Comparison of ENCODE assay signal across 10 cellular contexts in the genomic region with DNA sequence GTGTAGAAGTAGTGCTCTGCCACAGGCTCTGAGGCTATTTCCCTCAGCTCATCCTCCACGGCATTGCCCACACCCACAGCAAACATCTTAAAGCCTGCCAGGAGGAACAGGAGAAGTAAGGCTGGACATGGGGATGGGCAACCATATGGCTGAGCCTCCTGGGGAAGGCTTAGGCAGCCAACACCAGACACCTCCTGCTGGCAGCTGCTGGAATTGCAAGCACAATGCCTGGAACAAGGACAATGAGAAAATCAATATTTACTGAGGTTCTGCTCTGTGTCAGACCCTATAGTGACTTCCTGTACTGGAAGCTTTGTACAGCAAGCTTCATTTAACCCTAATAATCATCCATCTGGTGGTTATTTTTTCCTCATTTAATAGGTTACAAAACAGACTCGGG. TPM values are rescaled to one million over a fixed set of nuclear protein-coding genes. Genes with fewer than 3 reads are reported as not detected.
A peak's percentile ranks its signal among the peaks of the same experiment; 100 is the strongest.
DNase-seq lines count a peak whose midpoint lies in the region; FAIRE-seq and TF ChIP-seq lines count a peak whose summit lies in the region.
"Had no signal": no experiment of that assay in that cellular context is flagged by ENCODE, and none has a peak within 500 bp of the region (broad histone marks: within the 10 kb centered on the region; RNA-seq: fewer than 3 reads in every experiment).

No MANE protein-coding gene starts in this region.

- H3K36me3 ChIP-seq in astrocyte (ENCODE audit: insufficient read depth, low read length) (no peaks in the 10 kb centered on the region), neural cell (ENCODE audit: insufficient read depth, low read length) (no peaks in the 10 kb centered on the region)

- H3K4me3 ChIP-seq in astrocyte (ENCODE audit: insufficient read depth, low read depth, low read length): no peak overlapping the region
- H3K4me3 ChIP-seq in neural cell (ENCODE audit: low read length): no peak overlapping the region

- no peak overlapping the region for H3K14ac ChIP-seq in H9 (ENCODE audit: insufficient read depth, low read length)

- H3T11ph ChIP-seq in H9 (ENCODE audit: low read length): no peak overlapping the region

- H3K4me2 ChIP-seq in H9 (ENCODE audit: insufficient read depth, insufficient read length, low read length) (no peak overlapping the region), astrocyte (ENCODE audit: low read length) (no peak overlapping the region), neural cell (ENCODE audit: low read length) (no peak overlapping the region)

- TF ChIP-seq RAD21 in neural cell (conservative IDR thresholded peaks at IDR 0.05): no peak

- no peak overlapping the region for H3K27ac ChIP-seq in H9 (ENCODE audit: insufficient read length, low read depth, low read length)
- no peak overlapping the region for H3K27ac ChIP-seq in astrocyte (ENCODE audit: low read depth, low read length)
- H3K27ac ChIP-seq in neural cell (ENCODE audit: low read length): no peak overlapping the region

- no peak for FAIRE-seq in astrocyte (lab: Jason Lieb, UNC)

- H2BK20ac ChIP-seq in H9 (ENCODE audit: low read depth, low read length, poor library complexity, severe bottlenecking): no peak overlapping the region

- no peak overlapping the region for H3K23ac ChIP-seq in H9 (ENCODE audit: insufficient read length, low read depth, low read length)

- H3K9me3 ChIP-seq in H9 (ENCODE audit: control insufficient read depth, low read depth, low read length): no peaks in the 10 kb centered on the region
- no peaks in the 10 kb centered on the region for H3K9me3 ChIP-seq in astrocyte (ENCODE audit: insufficient read depth, low read depth, low read length)
- H3K9me3 ChIP-seq in neural cell (ENCODE audit: low read length): no peaks in the 10 kb centered on the region

- H3K4me1 ChIP-seq in H9 (ENCODE audit: insufficient read depth, low read length) (no peaks in the 10 kb centered on the region), astrocyte (ENCODE audit: insufficient read depth, low read length) (peaks cover 6% of the 10 kb centered on the region)

- no peak overlapping the region for H2AK5ac ChIP-seq in H9 (ENCODE audit: insufficient read length, low read length)

- peak; percentile 66 for TF ChIP-seq CTCF in H9 (conservative IDR thresholded peaks at IDR 0.05)
- peak; percentile 37 for TF ChIP-seq CTCF in astrocyte (IDR thresholded peaks at IDR 0.05; ENCODE audit: insufficient read depth, low read depth, low read length)
- TF ChIP-seq CTCF in neural cell (IDR thresholded peaks at IDR 0.05; ENCODE audit: poor library complexity, severe bottlenecking): peak; percentile 42
- no peak for TF ChIP-seq CTCF in GM13976 (IDR thresholded peaks at IDR 0.05; ENCODE audit: borderline replicate concordance, control extremely low read depth, extremely low read depth, insufficient read depth, missing control alignments)

- no peak overlapping the region for H4K5ac ChIP-seq in H9 (ENCODE audit: insufficient read length, low read depth, low read length)

- no peak overlapping the region for H2BK5ac ChIP-seq in H9 (ENCODE audit: insufficient read length, low read length)

- H2AFZ ChIP-seq in H9 (ENCODE audit: low read length) (no peak overlapping the region), astrocyte (ENCODE audit: low read depth, low read length) (no peak overlapping the region), neural cell (ENCODE audit: low read depth, low read length) (no peak overlapping the region)

- H3K23me2 ChIP-seq in H9 (ENCODE audit: insufficient read length, low read depth, low read length, poor library complexity, severe bottlenecking): peaks cover 9% of the 10 kb centered on the region

- H3K27me3 Mint-ChIP-seq in H9 (ENCODE audit: low read depth) (peaks cover 16% of the 10 kb centered on the region), astrocyte (ENCODE audit: low read depth, unreplicated experiment) (peaks cover 10% of the 10 kb centered on the region)

- H3K4me1 Mint-ChIP-seq in H9 (peaks cover 0 to 4% of the 10 kb centered on the region in 2 experiments; a peak in 1 of 4 replicates), astrocyte (ENCODE audit: low read depth, unreplicated experiment) (peaks cover 9% of the 10 kb centered on the region)

- H2BK15ac ChIP-seq in H9 (ENCODE audit: low read depth, low read length): no peak overlapping the region

- no CpG with 5 or more reads among the region's 2 CpGs for WGBS in H9 (ENCODE audit: extremely low coverage, insufficient read length, low lambda C conversion rate)

- H3K56ac ChIP-seq in H9 (ENCODE audit: insufficient read length, low read depth, low read length): no peak overlapping the region

- no peak for TF ChIP-seq EP300 in neural cell (conservative IDR thresholded peaks at IDR 0.05; ENCODE audit: poor library complexity, severe bottlenecking)

- DNase-seq in NCI-H526 (lab: John Stamatoyannopoulos, UW) (peak; percentile 17 to 30), NCI-H526 treated with DMSO at 0.1 percent for 48 hours (lab: John Stamatoyannopoulos, UW) (no peak), H9 (no peak), astrocyte (ENCODE audit: low read depth) (no peak), GM19238 (ENCODE audit: insufficient read length, low spot score) (no peak), GM13976 (ENCODE audit: low spot score) (no peak), A172 (ENCODE audit: low spot score) (no peak)
- DNase-seq: activated CD8-positive, alpha-beta memory T cell treated with anti-CD3 and anti-CD28 coated beads, Interleukin-2, amount 50 U/mL, for 4 hours had no signal

- no peak overlapping the region for H4K8ac ChIP-seq in H9 (replicated peaks; ENCODE audit: insufficient read length, low read depth, low read length)

- no peak overlapping the region for H3K18ac ChIP-seq in H9 (ENCODE audit: insufficient read length, low read depth, low read length)

- H3K79me2 ChIP-seq in H9 (ENCODE audit: insufficient read depth, low read length) (no peaks in the 10 kb centered on the region), astrocyte (ENCODE audit: insufficient read depth, low read length) (no peaks in the 10 kb centered on the region), neural cell (replicated peaks; ENCODE audit: insufficient read depth, low read length) (no peaks in the 10 kb centered on the region)

- H3K36me3 Mint-ChIP-seq in H9 (ENCODE audit: insufficient read depth in 1 of 3, low read depth in 3 of 3): peaks cover 4 to 14% (median 9%) of the 10 kb centered on the region in 3 experiments; a peak in 5 of 7 replicates
- H3K36me3 Mint-ChIP-seq in astrocyte (ENCODE audit: low read depth, unreplicated experiment): peaks cover 3% of the 10 kb centered on the region

- H3K4me3 Mint-ChIP-seq in H9 (no peak overlapping the region), astrocyte (ENCODE audit: unreplicated experiment) (peak overlapping the region; percentile 62)

- H3K79me1 ChIP-seq in H9 (ENCODE audit: insufficient read depth, low read depth, low read length, poor library complexity, severe bottlenecking): no peaks in the 10 kb centered on the region

- H2BK120ac ChIP-seq in H9 (ENCODE audit: low read depth, low read length, poor library complexity, severe bottlenecking): no peak overlapping the region

- H3F3A ChIP-seq in neural cell (ENCODE audit: insufficient read depth, low read length, poor library complexity, severe bottlenecking): no peaks in the 10 kb centered on the region

- H3K9me3 Mint-ChIP-seq in H9 (peaks cover 23 to 25% of the 10 kb centered on the region in 2 experiments), astrocyte (ENCODE audit: unreplicated experiment) (peaks cover 2% of the 10 kb centered on the region)

- H3K9ac ChIP-seq in H9 (ENCODE audit: extremely low read depth, insufficient read length, low read length): no peak overlapping the region
- no peak overlapping the region for H3K9ac ChIP-seq in astrocyte (ENCODE audit: low read length)
- no peak overlapping the region for H3K9ac ChIP-seq in neural cell (ENCODE audit: low read length)

- H2BK12ac ChIP-seq in H9 (ENCODE audit: insufficient read length, low read depth, low read length): no peak overlapping the region

- H4K20me1 ChIP-seq in H9 (ENCODE audit: control insufficient read depth, insufficient read depth, insufficient read length) (no peaks in the 10 kb centered on the region), astrocyte (ENCODE audit: insufficient read depth, low read length) (peaks cover 6% of the 10 kb centered on the region), neural cell (ENCODE audit: insufficient read depth) (no peaks in the 10 kb centered on the region)

- in situ Hi-C loops in GM13976 (cut with MboI; ENCODE audit: low sequenced_read_pairs, unreplicated experiment): loop anchor here (25.0 kb wide), 1 partner anchor 1478 kb away; the partner anchor contains the start of genes MECR and PTPRU

- H3K27me3 ChIP-seq in H9 (ENCODE audit: insufficient read depth, low read length) (no peaks in the 10 kb centered on the region), astrocyte (ENCODE audit: insufficient read depth, low read length) (peaks cover 18% of the 10 kb centered on the region), neural cell (ENCODE audit: insufficient read depth, low read depth, low read length) (no peaks in the 10 kb centered on the region)

- H3K9me2 ChIP-seq in neural cell (ENCODE audit: insufficient read depth, low read length): no peaks in the 10 kb centered on the region

- H3K27ac Mint-ChIP-seq in H9 (peak overlapping the region in 1 of 3 experiments; percentile 67; a peak in 1 of 7 replicates), astrocyte (ENCODE audit: unreplicated experiment) (no peak overlapping the region)

- no peak overlapping the region for H3K4ac ChIP-seq in H9 (ENCODE audit: low read depth, low read length)

- no peak overlapping the region for H4K91ac ChIP-seq in H9 (ENCODE audit: insufficient read length, low read depth, low read length)

TF ChIP-seq in neural cell, 6 proteins besides CTCF, POLR2A, EP300 and RAD21 (continues in another document):
- no peak for TF ChIP-seq TAF1 (IDR thresholded peaks at IDR 0.05; ENCODE audit: low read depth)
- TF ChIP-seq POLR2AphosphoS5 (IDR thresholded peaks at IDR 0.05): no peak
- TF ChIP-seq EZH2 (IDR thresholded peaks at IDR 0.05; ENCODE audit: borderline replicate concordance, insufficient read depth, low read length, poor library complexity, severe bottlenecking): no peak
- no peak for TF ChIP-seq MXI1 (conservative IDR thresholded peaks at IDR 0.05; ENCODE audit: poor library complexity, severe bottlenecking)

RNA-seq across cellular contexts. Expression of gene MATN1, which starts 8.2 kb away (rescaled TPM):
- total RNA-seq in H9 (2021) (not detected in 2 replicates), astrocyte (0.32 and 0.34 TPM in 2 replicates)
- polyA plus RNA-seq in neural cell: 0.22 and 0.42 TPM in 2 replicates
- polyA minus RNA-seq in neural cell: 0.46 and 0.49 TPM in 2 replicates
- total RNA-seq in A172 (2014; rRNA removed; shearing (Covaris generic)): not detected in 2 replicates
- total RNA-seq: subcutaneous adipose tissue had no signal

RNA-seq across cellular contexts. Expression of gene LAPTM5, which starts 42.4 kb away (rescaled TPM):
- 0.15 and 0.20 TPM in 2 replicates for total RNA-seq in H9 (2021)
- 0.77 and 0.89 TPM in 2 replicates for total RNA-seq in astrocyte
- polyA plus RNA-seq in neural cell: 0.12 TPM in 1 of 2 replicates, not detected in the other
- polyA minus RNA-seq in neural cell: not detected in 2 replicates
- 0.12 TPM in 1 of 2 replicates, not detected in the other for total RNA-seq in A172 (2014; rRNA removed; shearing (Covaris generic))

Comparison
In these comparisons a context has a peak if more than half of its experiments do, and no peak if none do; other contexts are left out.
1. DNase-seq: peak in NCI-H526 (2 of 2); none in NCI-H526 treated with DMSO at 0.1 percent for 48 hours (single experiment), H9 (single experiment), astrocyte (single experiment), GM19238 (single experiment), GM13976 (single experiment) and A172 (single experiment).